1 cellular context compared by ENCODE assay signal in the genomic region with DNA sequence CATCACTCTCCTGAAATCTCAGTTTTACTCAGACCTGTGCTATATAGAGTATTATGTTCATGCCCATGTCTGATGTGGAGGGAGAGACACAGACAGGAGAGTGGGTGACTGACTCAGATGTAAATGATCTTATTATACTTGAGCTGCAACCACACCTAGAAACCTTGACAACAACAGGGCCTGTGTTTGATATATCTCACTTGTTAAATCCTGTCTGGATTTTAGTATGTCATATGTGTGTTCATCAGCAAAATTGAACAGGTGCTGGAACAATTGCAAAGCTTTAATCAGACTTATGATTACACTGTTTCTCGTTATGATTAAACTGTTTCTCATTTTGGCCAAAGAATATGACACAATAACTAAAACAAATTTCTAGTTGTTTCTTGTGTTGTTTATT.
TF ChIP-seq lines count a peak whose summit lies in the region.

No MANE protein-coding gene starts in this region.

TF ChIP-seq in HepG2, 621 proteins besides CTCF, POLR2A, EP300 and RAD21 (continued from another document):
- TF ChIP-seq ZNF512 (CRISPR knock-in tag; IDR thresholded peaks at IDR 0.05) (no peak), SIX1 (CRISPR knock-in tag; IDR thresholded peaks at IDR 0.05; ENCODE audit: borderline replicate concordance) (no peak), BRF2 (CRISPR knock-in tag; IDR thresholded peaks at IDR 0.05) (no peak), ZNF256 (CRISPR knock-in tag; conservative IDR thresholded peaks at IDR 0.05) (no peak), ZNF296 (CRISPR knock-in tag; conservative IDR thresholded peaks at IDR 0.05) (no peak), ZBTB39 (CRISPR knock-in tag; IDR thresholded peaks at IDR 0.05) (no peak), NAIF1 (CRISPR knock-in tag; IDR thresholded peaks at IDR 0.05; ENCODE audit: borderline replicate concordance) (no peak), ZNF607 (CRISPR knock-in tag; IDR thresholded peaks at IDR 0.05; ENCODE audit: borderline replicate concordance) (no peak), ERF (CRISPR knock-in tag; IDR thresholded peaks at IDR 0.05) (no peak), ZNF34 (CRISPR knock-in tag; IDR thresholded peaks at IDR 0.05; ENCODE audit: borderline replicate concordance) (no peak)
